Comparison of ENCODE assay signal across 8 cellular contexts in the genomic region with DNA sequence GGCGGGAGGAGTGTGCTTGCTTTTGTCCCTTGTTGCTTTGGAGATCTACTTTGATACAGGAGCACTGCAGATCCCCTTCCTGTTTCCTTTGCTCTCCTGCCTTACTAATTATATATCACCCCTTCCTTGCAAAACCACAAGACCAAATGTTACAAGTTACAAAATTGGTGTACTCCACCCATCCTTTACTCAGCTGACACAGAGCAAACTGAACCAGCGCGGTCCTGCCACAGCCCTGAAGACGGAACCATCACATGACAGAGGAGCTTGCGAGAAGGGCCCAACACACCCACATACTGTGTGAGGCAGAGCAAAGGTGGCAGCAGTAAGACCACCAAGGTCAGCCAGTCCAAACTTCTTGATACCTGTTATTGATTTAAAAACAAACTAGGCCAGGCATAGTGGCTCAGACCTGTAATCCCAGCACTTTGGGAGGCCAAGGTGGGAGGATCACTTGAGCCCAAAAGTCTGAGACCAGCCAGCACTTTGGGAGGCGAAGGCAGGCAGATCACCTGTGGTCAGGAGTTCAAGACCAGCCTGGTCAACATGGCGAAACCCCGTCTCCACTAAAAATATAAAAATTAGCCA. TPM values are rescaled to one million over a fixed set of nuclear protein-coding genes. Genes with fewer than 3 reads are reported as not detected.
A peak's percentile ranks its signal among the peaks of the same experiment; 100 is the strongest.
DNase-seq lines count a peak whose midpoint lies in the region; FAIRE-seq and TF ChIP-seq lines count a peak whose summit lies in the region.

No MANE protein-coding gene starts in this region.

- peak; percentile 80 for FAIRE-seq in GM12892 (lab: Jason Lieb, UNC)

- H3K9ac ChIP-seq in parathyroid adenoma: no peak overlapping the region

- no peaks in the 10 kb centered on the region for H3K27me3 ChIP-seq in parathyroid adenoma (ENCODE audit: control insufficient read depth, insufficient read depth, low read length)

- peaks cover 39% of the 10 kb centered on the region for H3K36me3 Mint-ChIP-seq in activated CD4-positive, alpha-beta T cell treated with anti-CD3 and anti-CD28 coated beads, Interleukin-2, amount 10 ng/mL, durations not matched to agents 7 days and 5 days (ENCODE audit: low read depth)

- peak overlapping the region; percentile 50 for H3K27ac ChIP-seq in parathyroid adenoma

- H3K4me1 ChIP-seq in parathyroid adenoma: peaks cover 21% of the 10 kb centered on the region

- peak overlapping the region; percentile 69 for H3K4me3 Mint-ChIP-seq in activated CD4-positive, alpha-beta T cell treated with anti-CD3 and anti-CD28 coated beads, Interleukin-2, amount 10 ng/mL, durations not matched to agents 7 days and 5 days

- no peak; the same call in 1 of the 2 replicates for TF ChIP-seq POLR2A in GM12892 (IDR thresholded peaks at IDR 0.05; ENCODE audit: low read depth, low read length)

- no peak overlapping the region for H2AFZ ChIP-seq in parathyroid adenoma

- peak overlapping the region; percentile 87 for H3K27ac Mint-ChIP-seq in activated CD4-positive, alpha-beta T cell treated with anti-CD3 and anti-CD28 coated beads, Interleukin-2, amount 10 ng/mL, durations not matched to agents 7 days and 5 days

- peaks cover 15% of the 10 kb centered on the region for H3K79me2 ChIP-seq in parathyroid adenoma

- no peaks in the 10 kb centered on the region for H3K36me3 ChIP-seq in parathyroid adenoma (ENCODE audit: control insufficient read depth, insufficient read depth, low read length)

- no peak overlapping the region for H3K4me3 ChIP-seq in parathyroid adenoma (ENCODE audit: low read depth, low read length)

- DNase-seq in GM12892 (ENCODE audit: insufficient read length) (no peak), HUDEP-2 (lab: John Stamatoyannopoulos, UW; ENCODE audit: unreplicated experiment in 76 of 76) (peak in 72 of 76 experiments; percentile 6 to 86 (median 65)), NCI-H2227 treated with DMSO at 0.1 percent for 48 hours (lab: John Stamatoyannopoulos, UW) (no peak), NCI-H1694 treated with DMSO at 0.1 percent for 48 hours (lab: John Stamatoyannopoulos, UW) (no peak), NCI-H1417 treated with DMSO at 0.1 percent for 48 hours (lab: John Stamatoyannopoulos, UW) (no peak)
- peak; percentile 89 for DNase-seq in activated CD4-positive, alpha-beta T cell treated with anti-CD3 and anti-CD28 coated beads, Interleukin-2, amount 10 ng/mL, durations not matched to agents 7 days and 5 days
- DNase-seq in effector CD8-positive, alpha-beta T cell (lab: John Stamatoyannopoulos, UW): peak; percentile 46

- H3K9me3 Mint-ChIP-seq in activated CD4-positive, alpha-beta T cell treated with anti-CD3 and anti-CD28 coated beads, Interleukin-2, amount 10 ng/mL, durations not matched to agents 7 days and 5 days: no peaks in the 10 kb centered on the region

- peaks cover 93% of the 10 kb centered on the region for H3K4me1 Mint-ChIP-seq in activated CD4-positive, alpha-beta T cell treated with anti-CD3 and anti-CD28 coated beads, Interleukin-2, amount 10 ng/mL, durations not matched to agents 7 days and 5 days

- no peaks in the 10 kb centered on the region for H3K27me3 Mint-ChIP-seq in activated CD4-positive, alpha-beta T cell treated with anti-CD3 and anti-CD28 coated beads, Interleukin-2, amount 10 ng/mL, durations not matched to agents 7 days and 5 days

- CTCF ChIA-PET in activated CD4-positive, alpha-beta T cell treated with anti-CD3 and anti-CD28 coated beads, Interleukin-2, amount 10 ng/mL, durations not matched to agents 7 days and 5 days (lab: Charles Lee): interaction anchor here (1.0 to 2.2 kb wide), 6 partner anchors 9 to 36 kb away, joined by 3 to 6 read pairs (median 5); no protein-coding TSS in a partner anchor

- no peaks in the 10 kb centered on the region for H3K9me3 ChIP-seq in parathyroid adenoma (ENCODE audit: control insufficient read depth, low read length)

- H3K4me2 ChIP-seq in parathyroid adenoma (ENCODE audit: low read length): no peak overlapping the region

- POLR2A ChIA-PET in activated CD4-positive, alpha-beta T cell treated with anti-CD3 and anti-CD28 coated beads, Interleukin-2, amount 10 ng/mL, durations not matched to agents 7 days and 5 days (lab: Charles Lee): interaction anchor here (0.6 to 1.0 kb wide), 2 partner anchors 19 to 25 kb away, joined by 3 to 4 read pairs; no protein-coding TSS in a partner anchor

- TF ChIP-seq CTCF in parathyroid adenoma (IDR thresholded peaks at IDR 0.05): no peak

RNA-seq across cellular contexts. Expression of gene CYTH1, which starts 33.2 kb away (rescaled TPM):
- polyA plus RNA-seq in GM12892 (2012; ENCODE audit: missing spikeins): 182 TPM
- 100 to 1,000 TPM; 244 to 251 TPM for total RNA-seq in activated CD4-positive, alpha-beta T cell treated with anti-CD3 and anti-CD28 coated beads, Interleukin-2, amount 10 ng/mL, durations not matched to agents 7 days and 5 days

Comparison
In these comparisons a context has a peak if more than half of its experiments do, and no peak if none do; other contexts are left out.
1. DNase-seq: peak in HUDEP-2 (72 of 76), activated CD4-positive, alpha-beta T cell treated with anti-CD3 and anti-CD28 coated beads, Interleukin-2, amount 10 ng/mL, durations not matched to agents 7 days and 5 days (single experiment) and effector CD8-positive, alpha-beta T cell (single experiment); none in GM12892 (single experiment), NCI-H2227 treated with DMSO at 0.1 percent for 48 hours (single experiment), NCI-H1694 treated with DMSO at 0.1 percent for 48 hours (single experiment) and NCI-H1417 treated with DMSO at 0.1 percent for 48 hours (single experiment).